12 cellular contexts compared by ENCODE assay signal in genomic region chr14:65159281-65160062, GRCh38. TPM values are rescaled to one million over a fixed set of nuclear protein-coding genes. Genes with fewer than 3 reads are reported as not detected.
A peak's percentile ranks its signal among the peaks of the same experiment; 100 is the strongest.
DNase-seq lines count a peak whose midpoint lies in the region; ATAC-seq and TF ChIP-seq lines count a peak whose summit lies in the region.
"Had no signal": no experiment of that assay in that cellular context is flagged by ENCODE, and none has a peak within 500 bp of the region (broad histone marks: within the 10 kb centered on the region; RNA-seq: fewer than 3 reads in every experiment).

No MANE protein-coding gene starts in this region.

- H3K4me1 ChIP-seq in hepatocyte (ENCODE audit: insufficient read depth) (no peaks in the 10 kb centered on the region), gastroesophageal sphincter (peaks cover 0 to 12% (median 0%) of the 10 kb centered on the region in 3 donors)
- H3K4me1 ChIP-seq: prostate gland had no signal

- H3K79me2 ChIP-seq in hepatocyte: no peaks in the 10 kb centered on the region

- H3K27ac Mint-ChIP-seq in progenitor cell of endocrine pancreas: no peak overlapping the region
- H3K27ac Mint-ChIP-seq in osteocyte (ENCODE audit: unreplicated experiment): no peak overlapping the region
- H3K27ac Mint-ChIP-seq: endodermal cell had no signal

- no peaks in the 10 kb centered on the region for H3K9me3 ChIP-seq in hepatocyte (ENCODE audit: low read depth)
- no peaks in the 10 kb centered on the region for H3K9me3 ChIP-seq in gastroesophageal sphincter
- H3K9me3 ChIP-seq: prostate gland had no signal

- no peaks in the 10 kb centered on the region for H3K9me2 ChIP-seq in hepatocyte (replicated peaks; ENCODE audit: insufficient read depth)

- no peak for TF ChIP-seq EP300 in gastroesophageal sphincter (IDR thresholded peaks at IDR 0.05)

- H3K27ac ChIP-seq in hepatocyte: peak overlapping the region; percentile 52
- no peak overlapping the region for H3K27ac ChIP-seq in gastroesophageal sphincter
- no peak overlapping the region for H3K27ac ChIP-seq in dorsolateral prefrontal cortex
- H3K27ac ChIP-seq: prostate gland had no signal

- intact Hi-C loops in dorsolateral prefrontal cortex (cut with DNase I): loop anchor here (5.0 to 10.0 kb wide), 5 partner anchors 167 to 915 kb away; no protein-coding TSS in a partner anchor

- H3K36me3 ChIP-seq in hepatocyte (replicated peaks; ENCODE audit: insufficient read depth, low read depth): no peaks in the 10 kb centered on the region
- H3K36me3 ChIP-seq in gastroesophageal sphincter: no peaks in the 10 kb centered on the region
- H3K36me3 ChIP-seq: prostate gland had no signal

- ATAC-seq in GM18519 (IDR thresholded peaks at IDR 0.05; ENCODE audit: low FRiP score, unreplicated experiment) (peak; percentile 73), GM21390 (IDR thresholded peaks at IDR 0.05; ENCODE audit: unreplicated experiment) (peak; percentile 81), HG03108 (IDR thresholded peaks at IDR 0.05; ENCODE audit: unreplicated experiment) (peak; percentile 78), gastroesophageal sphincter (no peak)

- TF ChIP-seq CTCF in hepatocyte (IDR thresholded peaks at IDR 0.05; ENCODE audit: poor library complexity) (no peak), gastroesophageal sphincter (IDR thresholded peaks at IDR 0.05) (no peak), progenitor cell of endocrine pancreas (IDR thresholded peaks at IDR 0.05; ENCODE audit: unreplicated experiment) (no peak), osteocyte (IDR thresholded peaks at IDR 0.05) (no peak), dorsolateral prefrontal cortex (IDR thresholded peaks at IDR 0.05 in 54 of 56, conservative IDR thresholded peaks at IDR 0.05 in 2 of 56; ENCODE audit: low read depth in 1 of 56, partially characterized antibody in 56 of 56) (no peak)

- H3K27me3 Mint-ChIP-seq in progenitor cell of endocrine pancreas (no peaks in the 10 kb centered on the region), osteocyte (ENCODE audit: unreplicated experiment) (peaks cover 8% of the 10 kb centered on the region)

- H3K27me3 ChIP-seq in hepatocyte (no peaks in the 10 kb centered on the region), gastroesophageal sphincter (no peaks in the 10 kb centered on the region), dorsolateral prefrontal cortex (no peaks in the 10 kb centered on the region)

- no peak overlapping the region for H3K4me2 ChIP-seq in hepatocyte

- H2AFZ ChIP-seq in hepatocyte: no peak overlapping the region

- TF ChIP-seq POLR2A in gastroesophageal sphincter (IDR thresholded peaks at IDR 0.05): no peak

- DNase-seq in hepatocyte (ENCODE audit: low spot score) (no peak), progenitor cell of endocrine pancreas (ENCODE audit: low spot score, unreplicated experiment) (no peak), osteocyte (ENCODE audit: extremely low spot score, unreplicated experiment) (no peak), dorsolateral prefrontal cortex (no peak)
- DNase-seq: activated naive CD4-positive, alpha-beta T cell; endodermal cell; NCI-H526 treated with DMSO at 0.1 percent for 48 hours had no signal

- no peaks in the 10 kb centered on the region for H3K36me3 Mint-ChIP-seq in progenitor cell of endocrine pancreas (ENCODE audit: insufficient read depth)
- H3K36me3 Mint-ChIP-seq in osteocyte (ENCODE audit: unreplicated experiment): no peaks in the 10 kb centered on the region

- no peak overlapping the region for H3K4me3 ChIP-seq in hepatocyte
- H3K4me3 ChIP-seq in gastroesophageal sphincter: no peak overlapping the region
- H3K4me3 ChIP-seq in dorsolateral prefrontal cortex: no peak overlapping the region
- H3K4me3 ChIP-seq: prostate gland had no signal

- no peaks in the 10 kb centered on the region for H3K9me3 Mint-ChIP-seq in progenitor cell of endocrine pancreas (ENCODE audit: low read depth)
- H3K9me3 Mint-ChIP-seq in osteocyte (ENCODE audit: unreplicated experiment): no peaks in the 10 kb centered on the region
- H3K9me3 Mint-ChIP-seq: endodermal cell had no signal

- 86% methylated on average over 4 of the region's 4 CpGs for WGBS in hepatocyte (ENCODE audit: low lambda C conversion rate, missing lambda C conversion rate)
- 80 to 90% methylated on average over 4 of the region's 4 CpGs for WGBS in gastroesophageal sphincter (ENCODE audit: low coverage in 1 of 2), 2 donors

- H3K4me1 Mint-ChIP-seq in progenitor cell of endocrine pancreas (ENCODE audit: low read depth) (no peaks in the 10 kb centered on the region), osteocyte (ENCODE audit: unreplicated experiment) (peaks cover 5% of the 10 kb centered on the region)

- H3K4me3 Mint-ChIP-seq in progenitor cell of endocrine pancreas (ENCODE audit: low read depth) (no peak overlapping the region), osteocyte (ENCODE audit: unreplicated experiment) (no peak overlapping the region)
- H3K4me3 Mint-ChIP-seq: endodermal cell had no signal

- H4K20me1 ChIP-seq in hepatocyte (ENCODE audit: insufficient read depth, poor library complexity, severe bottlenecking): no peaks in the 10 kb centered on the region

RNA-seq across cellular contexts. Expression of gene MAX, which starts 57.2 kb away (rescaled TPM):
- total RNA-seq in hepatocyte: 53.5 and 54.3 TPM in 2 replicates
- polyA plus RNA-seq in hepatocyte: 70.5 and 86.5 TPM in 2 replicates
- 10 to 100 TPM; 61.8 to 87.1 (median 80.9) TPM for total RNA-seq in gastroesophageal sphincter
- 53.4 and 63.0 TPM in 2 replicates for total RNA-seq in progenitor cell of endocrine pancreas
- 119 and 120 TPM in 2 replicates for total RNA-seq in osteocyte
- 100 to 1,000 TPM in 81 of 120 experiments, 10 to 100 TPM in 39; 73.6 to 138 (median 106) TPM for total RNA-seq in dorsolateral prefrontal cortex
